14 cellular contexts compared by ENCODE assay signal in genomic region chr2:45923701-45924100, GRCh38.
"Had no signal": no experiment of that assay in that cellular context is flagged by ENCODE, and none has a peak within 500 bp of the region (broad histone marks: within the 10 kb centered on the region; RNA-seq: fewer than 3 reads in every experiment).

No MANE protein-coding gene starts in this region.

- H3K4me1 ChIP-seq: SJSA1, thyroid gland had no signal

- H3K27me3 ChIP-seq: gastrocnemius medialis, hepatocyte, SJSA1, thyroid gland had no signal

- H3K9me3 ChIP-seq: gastrocnemius medialis, mucosa of descending colon, SJSA1, thyroid gland had no signal

- H2AFZ ChIP-seq: hepatocyte had no signal

- H3K36me3 Mint-ChIP-seq: natural killer cell had no signal

- H3K27ac Mint-ChIP-seq: activated CD8-positive, alpha-beta T cell treated with anti-CD3 and anti-CD28 coated beads for 36 hours; activated T-cell treated with anti-CD3 and anti-CD28 coated beads, Interleukin-2, amount 50 U/mL, for 72 hours; natural killer cell had no signal

- H3K27me3 Mint-ChIP-seq: activated CD8-positive, alpha-beta T cell treated with anti-CD3 and anti-CD28 coated beads for 36 hours; central memory CD8-positive, alpha-beta T cell had no signal

- H3K36me3 ChIP-seq: gastrocnemius medialis, SJSA1, thyroid gland had no signal

- H3K79me2 ChIP-seq: hepatocyte had no signal

- H3K4me3 Mint-ChIP-seq: activated CD8-positive, alpha-beta T cell treated with anti-CD3 and anti-CD28 coated beads for 36 hours; activated T-cell treated with anti-CD3 and anti-CD28 coated beads, Interleukin-2, amount 50 U/mL, for 72 hours; central memory CD8-positive, alpha-beta T cell; natural killer cell had no signal

- H3K27ac ChIP-seq: epithelial cell of prostate, gastrocnemius medialis, hepatocyte, SJSA1, thyroid gland had no signal

- H3K4me2 ChIP-seq: hepatocyte had no signal

- H3K9me3 Mint-ChIP-seq: activated CD8-positive, alpha-beta T cell treated with anti-CD3 and anti-CD28 coated beads for 36 hours; activated T-cell treated with anti-CD3 and anti-CD28 coated beads, Interleukin-2, amount 50 U/mL, for 72 hours; central memory CD8-positive, alpha-beta T cell; natural killer cell had no signal

- H3K4me3 ChIP-seq: gastrocnemius medialis, hepatocyte, mucosa of descending colon, SJSA1, thyroid gland had no signal

- DNase-seq: activated CD8-positive, alpha-beta memory T cell treated with anti-CD3 and anti-CD28 coated beads, Interleukin-2, amount 50 U/mL, for 4 hours; activated CD8-positive, alpha-beta T cell treated with anti-CD3 and anti-CD28 coated beads for 36 hours; activated T-cell treated with anti-CD3 and anti-CD28 coated beads, Interleukin-2, amount 50 U/mL, for 72 hours; cortex of kidney; effector memory CD4-positive, alpha-beta T cell; gastrocnemius medialis; mucosa of descending colon; natural killer cell; stimulated activated CD4-positive, alpha-beta T cell treated with anti-CD3 and anti-CD28 coated beads, Interleukin-4, amount 100 ng/mL, for 24 hours; thyroid gland had no signal

- ATAC-seq: activated CD8-positive, alpha-beta T cell treated with anti-CD3 and anti-CD28 coated beads for 36 hours; activated T-cell treated with anti-CD3 and anti-CD28 coated beads, Interleukin-2, amount 50 U/mL, for 72 hours; gastrocnemius medialis; mucosa of descending colon; natural killer cell had no signal
